In genomic region chr9:131467214-131467935, GRCh38 we compare ENCODE assay signal across 17 cellular contexts. TPM values are rescaled to one million over a fixed set of nuclear protein-coding genes. Genes with fewer than 3 reads are reported as not detected.
DNase-seq lines count a peak whose midpoint lies in the region; TF ChIP-seq lines count a peak whose summit lies in the region.
"Had no signal": no experiment of that assay in that cellular context is flagged by ENCODE, and none has a peak within 500 bp of the region (broad histone marks: within the 10 kb centered on the region; RNA-seq: fewer than 3 reads in every experiment).

No MANE protein-coding gene starts in this region.

- POLR2A ChIA-PET in MCF 10A (lab: Yijun Ruan, JAX) = no interaction called here

- no peaks in the 10 kb centered on the region for H3K4me1 ChIP-seq in endodermal cell (ENCODE audit: control insufficient read depth, insufficient read depth, low read length)
- H3K4me1 ChIP-seq: foreskin keratinocyte had no signal

- TF ChIP-seq POLR2A in erythroblast (IDR thresholded peaks at IDR 0.05; ENCODE audit: low read length) = no peak

- no peak overlapping the region for H3K9ac ChIP-seq in endodermal cell (ENCODE audit: extremely low read depth, low read length, poor library complexity, severe bottlenecking)

- intact Hi-C loops in MCF 10A (cut with micrococcal nuclease) = no loop called here

- no peak overlapping the region for H3K4me3 Mint-ChIP-seq in activated naive CD4-positive, alpha-beta T cell treated with anti-CD3 and anti-CD28 coated beads, Interleukin-2, amount 10 ng/mL, durations not matched to agents 7 days and 5 days
- H3K4me3 Mint-ChIP-seq in endodermal cell (no peak overlapping the region), progenitor cell of endocrine pancreas (ENCODE audit: low read depth) (no peak overlapping the region), MCF 10A (ENCODE audit: unreplicated experiment) (no peak overlapping the region)
- H3K4me3 Mint-ChIP-seq: CD4-positive, CD25-positive, alpha-beta regulatory T cell had no signal

- CTCF ChIA-PET in activated naive CD4-positive, alpha-beta T cell treated with anti-CD3 and anti-CD28 coated beads, Interleukin-2, amount 10 ng/mL, durations not matched to agents 7 days and 5 days (lab: Charles Lee) = interaction anchor here (1.1 kb wide), 1 partner anchor 117 kb away, joined by 3 read pairs; no protein-coding TSS in a partner anchor
- CTCF ChIA-PET in MCF 10A (lab: Yijun Ruan, JAX) = interaction anchor here (0.6 kb wide), 1 partner anchor 603 kb away, joined by 4 read pairs; no protein-coding TSS in a partner anchor

- TF ChIP-seq CTCF in LNCaP clone FGC (IDR thresholded peaks at IDR 0.05; ENCODE audit: control insufficient read depth, extremely low read depth, insufficient read depth) (no peak), endodermal cell (conservative IDR thresholded peaks at IDR 0.05) (no peak), progenitor cell of endocrine pancreas (IDR thresholded peaks at IDR 0.05; ENCODE audit: unreplicated experiment) (no peak), MCF 10A (IDR thresholded peaks at IDR 0.05; ENCODE audit: unreplicated experiment) (no peak)

- no peak overlapping the region for H3K27ac ChIP-seq in endodermal cell (ENCODE audit: low read depth, low read length)
- H3K27ac ChIP-seq: foreskin keratinocyte had no signal

- H3K27ac Mint-ChIP-seq in activated naive CD4-positive, alpha-beta T cell treated with anti-CD3 and anti-CD28 coated beads, Interleukin-2, amount 10 ng/mL, durations not matched to agents 7 days and 5 days = peak overlapping the region; percentile 58
- peak overlapping the region; percentile 49 for H3K27ac Mint-ChIP-seq in endodermal cell
- peak overlapping the region; percentile 56 for H3K27ac Mint-ChIP-seq in progenitor cell of endocrine pancreas
- no peak overlapping the region for H3K27ac Mint-ChIP-seq in MCF 10A (ENCODE audit: low read depth, unreplicated experiment)
- H3K27ac Mint-ChIP-seq: activated T-helper 2 cell treated with anti-CD3 and anti-CD28 coated beads, Interferon-gamma antibody, Interleukin-2, Interleukin-4, amounts not matched to agents 10 μg/mL and 5 μg/mL and 100 μg/mL, durations not matched to agents 14 hours and 24 hours and 36 hours had no signal

- no peaks in the 10 kb centered on the region for H3K27me3 Mint-ChIP-seq in activated naive CD4-positive, alpha-beta T cell treated with anti-CD3 and anti-CD28 coated beads, Interleukin-2, amount 10 ng/mL, durations not matched to agents 7 days and 5 days
- H3K27me3 Mint-ChIP-seq in endodermal cell (ENCODE audit: insufficient read depth) (no peaks in the 10 kb centered on the region), progenitor cell of endocrine pancreas (no peaks in the 10 kb centered on the region), MCF 10A (ENCODE audit: insufficient read depth, unreplicated experiment) (no peaks in the 10 kb centered on the region)
- H3K27me3 Mint-ChIP-seq: CD4-positive, CD25-positive, alpha-beta regulatory T cell had no signal

- peaks cover 67% of the 10 kb centered on the region for H3K36me3 Mint-ChIP-seq in activated naive CD4-positive, alpha-beta T cell treated with anti-CD3 and anti-CD28 coated beads, Interleukin-2, amount 10 ng/mL, durations not matched to agents 7 days and 5 days
- H3K36me3 Mint-ChIP-seq in endodermal cell (ENCODE audit: low read depth) (peaks cover 87% of the 10 kb centered on the region), progenitor cell of endocrine pancreas (ENCODE audit: insufficient read depth) (peaks cover 44% of the 10 kb centered on the region), MCF 10A (ENCODE audit: insufficient read depth, unreplicated experiment) (peaks cover 98% of the 10 kb centered on the region)

- H3K4me3 ChIP-seq in LNCaP clone FGC (ENCODE audit: low read depth, low read length) (no peak overlapping the region), endodermal cell (ENCODE audit: low read length) (no peak overlapping the region)

- peaks cover 93% of the 10 kb centered on the region for H3K36me3 ChIP-seq in endodermal cell (ENCODE audit: control insufficient read depth, insufficient read depth, low read length)

- no peaks in the 10 kb centered on the region for H3K9me3 ChIP-seq in endodermal cell (ENCODE audit: control insufficient read depth, low read length)

- no TSS peak for BruUV-seq in MCF 10A (replicated peaks; lab: Mats Ljungman, UMichigan)

- no peaks in the 10 kb centered on the region for H3K4me1 Mint-ChIP-seq in activated naive CD4-positive, alpha-beta T cell treated with anti-CD3 and anti-CD28 coated beads, Interleukin-2, amount 10 ng/mL, durations not matched to agents 7 days and 5 days
- no peaks in the 10 kb centered on the region for H3K4me1 Mint-ChIP-seq in endodermal cell
- H3K4me1 Mint-ChIP-seq in progenitor cell of endocrine pancreas (ENCODE audit: low read depth) = no peaks in the 10 kb centered on the region
- H3K4me1 Mint-ChIP-seq in MCF 10A (ENCODE audit: insufficient read depth, unreplicated experiment) = no peaks in the 10 kb centered on the region

- DNase-seq in activated naive CD4-positive, alpha-beta T cell treated with anti-CD3 and anti-CD28 coated beads, Interleukin-2, amount 10 ng/mL, durations not matched to agents 7 days and 5 days = peak; percentile 9
- DNase-seq in activated naive CD4-positive, alpha-beta T cell (lab: John Stamatoyannopoulos, UW) = no peak
- DNase-seq in LNCaP clone FGC (ENCODE audit: low read depth) (peak; percentile 72), endodermal cell (no peak), progenitor cell of endocrine pancreas (ENCODE audit: low spot score, unreplicated experiment) (no peak), erythroblast (lab: John Stamatoyannopoulos, UW) (no peak), cerebellum (ENCODE audit: low spot score) (no peak), MCF 10A (ENCODE audit: unreplicated experiment) (no peak)
- DNase-seq: CD4-positive, CD25-positive, alpha-beta regulatory T cell; foreskin keratinocyte; left colon; NCI-H1694 treated with DMSO at 0.1 percent for 48 hours; NCI-H524; SIG-M5; stimulated activated CD4-positive, alpha-beta T cell treated with anti-CD3 and anti-CD28 coated beads, Interleukin-2, amount 100 ng/mL, for 24 hours; T-helper 1 cell had no signal

- 95 to 96% methylated on average over 11 to 13 of the region's 13 CpGs for WGBS in endodermal cell (ENCODE audit: insufficient coverage in 1 of 2, insufficient read length in 1 of 2), 2 experiments

- H3K9me3 Mint-ChIP-seq in activated naive CD4-positive, alpha-beta T cell treated with anti-CD3 and anti-CD28 coated beads, Interleukin-2, amount 10 ng/mL, durations not matched to agents 7 days and 5 days = no peaks in the 10 kb centered on the region
- H3K9me3 Mint-ChIP-seq in endodermal cell = no peaks in the 10 kb centered on the region
- H3K9me3 Mint-ChIP-seq in progenitor cell of endocrine pancreas (ENCODE audit: low read depth) = no peaks in the 10 kb centered on the region
- H3K9me3 Mint-ChIP-seq in MCF 10A (ENCODE audit: unreplicated experiment) = no peaks in the 10 kb centered on the region
- H3K9me3 Mint-ChIP-seq: activated T-helper 2 cell treated with anti-CD3 and anti-CD28 coated beads, Interferon-gamma antibody, Interleukin-2, Interleukin-4, amounts not matched to agents 10 μg/mL and 5 μg/mL and 100 μg/mL, durations not matched to agents 14 hours and 24 hours and 36 hours; CD4-positive, CD25-positive, alpha-beta regulatory T cell had no signal

- H3K27me3 ChIP-seq in endodermal cell (ENCODE audit: control insufficient read depth, insufficient read depth, low read length, poor library complexity, severe bottlenecking) = no peaks in the 10 kb centered on the region
- H3K27me3 ChIP-seq: foreskin keratinocyte had no signal

RNA-seq across cellular contexts. Expression of gene POMT1, which starts 35.3 kb away (rescaled TPM):
- 10 to 100 TPM; 42.3 to 53.8 TPM for total RNA-seq in endodermal cell
- 42.0 TPM for polyA plus RNA-seq in endodermal cell (2013, experiment 1 of 2)
- 35.6 TPM for polyA plus RNA-seq in endodermal cell (2013, experiment 2 of 2)
- 61.0 and 64.3 TPM in 2 replicates for total RNA-seq in progenitor cell of endocrine pancreas
- 51.0 TPM for total RNA-seq in cerebellum
- 19.7 and 24.5 TPM in 2 replicates for total RNA-seq in MCF 10A (2022)

Comparison
In these comparisons a context has a peak if more than half of its experiments do, and no peak if none do; other contexts are left out.
1. DNase-seq: peak in activated naive CD4-positive, alpha-beta T cell treated with anti-CD3 and anti-CD28 coated beads, Interleukin-2, amount 10 ng/mL, durations not matched to agents 7 days and 5 days (single experiment) and LNCaP clone FGC (single experiment); none in activated naive CD4-positive, alpha-beta T cell (0 of 4), endodermal cell (single experiment), progenitor cell of endocrine pancreas (single experiment), erythroblast (0 of 2), cerebellum (single experiment) and MCF 10A (single experiment).